Comparison of ENCODE assay signal across 8 cellular contexts in the genomic region with DNA sequence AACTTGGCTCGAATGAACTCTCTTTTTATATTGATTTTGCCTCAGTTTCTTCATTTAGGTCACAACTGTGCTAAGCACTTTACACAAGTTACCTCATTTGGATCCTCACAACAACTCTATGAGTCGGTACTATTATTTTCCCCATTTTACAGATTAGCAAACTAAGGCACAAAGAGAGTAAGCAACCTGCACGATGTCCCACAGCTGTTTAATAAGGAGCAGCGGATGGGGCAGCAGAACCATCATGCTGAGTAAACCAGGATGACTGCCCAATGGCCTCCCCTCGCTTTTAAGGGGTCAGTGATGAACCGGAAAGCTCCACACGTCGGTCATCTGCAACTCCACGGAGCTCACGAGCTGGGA. TPM values are rescaled to one million over a fixed set of nuclear protein-coding genes. Genes with fewer than 3 reads are reported as not detected.
A peak's percentile ranks its signal among the peaks of the same experiment; 100 is the strongest.
DNase-seq lines count a peak whose midpoint lies in the region; ATAC-seq and TF ChIP-seq lines count a peak whose summit lies in the region.

No MANE protein-coding gene starts in this region.

- peak overlapping the region; percentile 89 for H3K4me2 ChIP-seq in SK-N-SH

- peak overlapping the region; percentile 92 for H2AFZ ChIP-seq in SK-N-SH (ENCODE audit: low read depth)

- no peaks in the 10 kb centered on the region for H4K20me1 ChIP-seq in SK-N-SH (ENCODE audit: insufficient read depth)

- no peak for TF ChIP-seq CTCF in SK-N-SH (IDR thresholded peaks at IDR 0.05)

- WGBS in SK-N-SH (ENCODE audit: low lambda C conversion rate) = 64% methylated on average over 10 of the region's 10 CpGs

- in situ Hi-C loops in KBM-7 (cut with MboI; ENCODE audit: low pct_unique_long_range_greater_than_20kb, low sequenced_read_pairs) = no loop called here

- no peak for TF ChIP-seq RAD21 in SK-N-SH (IDR thresholded peaks at IDR 0.05; ENCODE audit: low read length)

- no peaks in the 10 kb centered on the region for H3K9me2 ChIP-seq in SK-N-SH

- peaks cover 20% of the 10 kb centered on the region for H3F3A ChIP-seq in SK-N-SH (replicated peaks; ENCODE audit: insufficient read depth)

- H3K27ac Mint-ChIP-seq in activated CD8-positive, alpha-beta T cell treated with anti-CD3 and anti-CD28 coated beads, Interleukin-2, amount 10 ng/mL, durations not matched to agents 7 days and 5 days = no peak overlapping the region
- H3K27ac Mint-ChIP-seq in immature natural killer cell = peak overlapping the region in 1 of 6 donors; percentile 28

- H3K36me3 ChIP-seq in SK-N-SH (replicated peaks in 1 of 2; ENCODE audit: control insufficient read depth in 1 of 2, insufficient read depth in 2 of 2, low read length in 1 of 2) (no peaks in the 10 kb centered on the region), stomach smooth muscle (ENCODE audit: control insufficient read depth in 2 of 2, insufficient read depth in 2 of 2, low read length in 2 of 2) (no peaks in the 10 kb centered on the region)

- peaks cover 18% of the 10 kb centered on the region for H3K27me3 Mint-ChIP-seq in activated CD8-positive, alpha-beta T cell treated with anti-CD3 and anti-CD28 coated beads, Interleukin-2, amount 10 ng/mL, durations not matched to agents 7 days and 5 days (ENCODE audit: low read depth)
- peaks cover 0 to 3% (median 2%) of the 10 kb centered on the region in 3 donors for H3K27me3 Mint-ChIP-seq in immature natural killer cell (ENCODE audit: low read depth in 3 of 3)

- H3K9me3 Mint-ChIP-seq in activated CD8-positive, alpha-beta T cell treated with anti-CD3 and anti-CD28 coated beads, Interleukin-2, amount 10 ng/mL, durations not matched to agents 7 days and 5 days (ENCODE audit: insufficient read depth) = no peaks in the 10 kb centered on the region
- no peaks in the 10 kb centered on the region for H3K9me3 Mint-ChIP-seq in immature natural killer cell

- H3K27ac ChIP-seq in SK-N-SH (ENCODE audit: low read depth in 2 of 2, low read length in 1 of 2) (peak overlapping the region in 1 of 2 experiments; percentile 56; a peak in 1 of 4 replicates), stomach smooth muscle (ENCODE audit: low read length) (no peak overlapping the region)

- no peak for ATAC-seq in SK-N-SH treated with all-trans-retinoic acid at 6 μM for 48 hours
- ATAC-seq in activated CD8-positive, alpha-beta T cell treated with anti-CD3 and anti-CD28 coated beads, Interleukin-2, amount 10 ng/mL, durations not matched to agents 7 days and 5 days = no peak
- ATAC-seq in HG03196 (IDR thresholded peaks at IDR 0.05; ENCODE audit: unreplicated experiment) = no peak
- no peak for ATAC-seq in activated CD4-positive, CD25-positive, alpha-beta regulatory T cell treated with anti-CD3 and anti-CD28 coated beads, Interleukin-2, amount 50 U/mL, for 24 hours

- H3K79me2 ChIP-seq in SK-N-SH (ENCODE audit: insufficient read depth) = peaks cover 7% of the 10 kb centered on the region; the same call in 1 of the 2 replicates

- POLR2A ChIA-PET in SK-N-SH (lab: Yijun Ruan, JAX) = interaction anchor here (0.6 to 2.1 kb wide), 2 partner anchors 12 to 115 kb away, joined by 3 to 4 read pairs; no protein-coding TSS in a partner anchor
- POLR2A ChIA-PET in activated CD8-positive, alpha-beta T cell treated with anti-CD3 and anti-CD28 coated beads, Interleukin-2, amount 10 ng/mL, durations not matched to agents 7 days and 5 days (lab: Charles Lee) = no interaction called here

- no peaks in the 10 kb centered on the region for H3K27me3 ChIP-seq in SK-N-SH (ENCODE audit: insufficient read depth)
- no peaks in the 10 kb centered on the region for H3K27me3 ChIP-seq in stomach smooth muscle (ENCODE audit: control insufficient read depth in 1 of 2, insufficient read depth in 2 of 2, low read length in 2 of 2)

- DNase-seq in SK-N-SH (no peak), immature natural killer cell (no peak), KBM-7 (no peak)
- DNase-seq in activated CD8-positive, alpha-beta T cell treated with anti-CD3 and anti-CD28 coated beads, Interleukin-2, amount 10 ng/mL, durations not matched to agents 7 days and 5 days = no peak

- H3K36me3 Mint-ChIP-seq in activated CD8-positive, alpha-beta T cell treated with anti-CD3 and anti-CD28 coated beads, Interleukin-2, amount 10 ng/mL, durations not matched to agents 7 days and 5 days (ENCODE audit: low read depth) = no peaks in the 10 kb centered on the region
- H3K36me3 Mint-ChIP-seq in immature natural killer cell = peaks cover 0 to 3% (median 0%) of the 10 kb centered on the region in 3 donors

- CTCF ChIA-PET in SK-N-SH (lab: Yijun Ruan, JAX) = interaction anchor here (1.8 kb wide), 1 partner anchor 9 kb away, joined by 10 read pairs; no protein-coding TSS in a partner anchor
- CTCF ChIA-PET in activated CD8-positive, alpha-beta T cell treated with anti-CD3 and anti-CD28 coated beads, Interleukin-2, amount 10 ng/mL, durations not matched to agents 7 days and 5 days (lab: Charles Lee) = interaction anchor here (0.9 to 2.0 kb wide), 2 partner anchors 8 to 9 kb away, joined by 3 to 7 read pairs; no protein-coding TSS in a partner anchor

- no peak for TF ChIP-seq EP300 in SK-N-SH (IDR thresholded peaks at IDR 0.05; ENCODE audit: borderline replicate concordance in 1 of 2, low read depth in 1 of 2, low read length in 1 of 2)

- peak overlapping the region; percentile 51 for H3K4me3 Mint-ChIP-seq in activated CD8-positive, alpha-beta T cell treated with anti-CD3 and anti-CD28 coated beads, Interleukin-2, amount 10 ng/mL, durations not matched to agents 7 days and 5 days
- H3K4me3 Mint-ChIP-seq in immature natural killer cell = peak overlapping the region; percentile 61 to 81 (median 65)

- H3K4me3 ChIP-seq in SK-N-SH (ENCODE audit: low read depth in 2 of 2, low read length in 1 of 2) = peak overlapping the region; percentile 70 to 71
- peak overlapping the region; percentile 75 to 93 for H3K4me3 ChIP-seq in stomach smooth muscle (ENCODE audit: low read length in 2 of 2)

- peaks cover 10% of the 10 kb centered on the region for H3K4me1 Mint-ChIP-seq in activated CD8-positive, alpha-beta T cell treated with anti-CD3 and anti-CD28 coated beads, Interleukin-2, amount 10 ng/mL, durations not matched to agents 7 days and 5 days (ENCODE audit: low read depth)
- peaks cover 6 to 27% of the 10 kb centered on the region in 2 donors for H3K4me1 Mint-ChIP-seq in immature natural killer cell

- H3K9me3 ChIP-seq in SK-N-SH (no peaks in the 10 kb centered on the region), stomach smooth muscle (ENCODE audit: control insufficient read depth in 2 of 2, low read length in 2 of 2) (no peaks in the 10 kb centered on the region)

- peaks cover 12 to 24% of the 10 kb centered on the region in 2 experiments for H3K4me1 ChIP-seq in SK-N-SH (ENCODE audit: control insufficient read depth in 1 of 2, insufficient read depth in 2 of 2, low read depth in 1 of 2, low read length in 1 of 2)
- peaks cover 10% of the 10 kb centered on the region for H3K4me1 ChIP-seq in stomach smooth muscle (ENCODE audit: control insufficient read depth, insufficient read depth, low read length)

- peak overlapping the region; percentile 76 for H3K9ac ChIP-seq in SK-N-SH
- H3K9ac ChIP-seq in stomach smooth muscle (ENCODE audit: low read length in 2 of 2) = peak overlapping the region; percentile 66 to 86

TF ChIP-seq in SK-N-SH, 30 proteins besides CTCF, POLR2A, EP300 and RAD21:
- no peak for TF ChIP-seq NRF1 (IDR thresholded peaks at IDR 0.05; ENCODE audit: low read depth, low read length)
- TF ChIP-seq ELF1 (IDR thresholded peaks at IDR 0.05) = no peak
- no peak for TF ChIP-seq MXI1 (IDR thresholded peaks at IDR 0.05; ENCODE audit: low read depth, low read length)
- no peak for TF ChIP-seq RCOR1 (IDR thresholded peaks at IDR 0.05; ENCODE audit: low read length)
- TF ChIP-seq, protein P1, sequence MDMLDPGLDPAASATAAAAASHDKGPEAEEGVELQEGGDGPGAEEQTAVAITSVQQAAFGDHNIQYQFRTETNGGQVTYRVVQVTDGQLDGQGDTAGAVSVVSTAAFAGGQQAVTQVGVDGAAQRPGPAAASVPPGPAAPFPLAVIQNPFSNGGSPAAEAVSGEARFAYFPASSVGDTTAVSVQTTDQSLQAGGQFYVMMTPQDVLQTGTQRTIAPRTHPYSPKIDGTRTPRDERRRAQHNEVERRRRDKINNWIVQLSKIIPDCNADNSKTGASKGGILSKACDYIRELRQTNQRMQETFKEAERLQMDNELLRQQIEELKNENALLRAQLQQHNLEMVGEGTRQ (IDR thresholded peaks at IDR 0.05; ENCODE audit: borderline replicate concordance, low read depth, low read length) = no peak
- no peak for TF ChIP-seq RXRA (IDR thresholded peaks at IDR 0.05; ENCODE audit: borderline replicate concordance, low read depth)

TF ChIP-seq in SK-N-SH treated with all-trans-retinoic acid at 6 μM for 48 hours, 23 proteins besides CTCF, POLR2A, EP300 and RAD21 (continues in another document):
- no peak for TF ChIP-seq ESRRG (CRISPR knock-in tag; IDR thresholded peaks at IDR 0.05)

RNA-seq across cellular contexts. Expression of a gene that starts 0.6 kb away (rescaled TPM):
- polyA plus RNA-seq in SK-N-SH (2012; rRNA removed) (3.8 and 5.3 TPM in 2 replicates), immature natural killer cell (1 to 10 TPM in 2 of 3 donors, under 1 TPM in 1; 0.62 to 1.9 (median 1.4) TPM)
- 5.6 and 6.8 TPM in 2 replicates for polyA plus RNA-seq in SK-N-SH (2012; cell fraction: cytosol; rRNA removed)
- 2.6 and 3.1 TPM in 2 replicates for polyA plus RNA-seq in SK-N-SH (2012; cell fraction: nucleus; rRNA removed)
- 1 to 10 TPM; 1.2 to 1.5 TPM for total RNA-seq in activated CD8-positive, alpha-beta T cell treated with anti-CD3 and anti-CD28 coated beads, Interleukin-2, amount 10 ng/mL, durations not matched to agents 7 days and 5 days

RNA-seq across cellular contexts. Expression of a gene that starts 38.3 kb away (rescaled TPM):
- polyA plus RNA-seq in SK-N-SH (2012; rRNA removed) = not detected in 2 replicates
- polyA plus RNA-seq in SK-N-SH (2012; cell fraction: cytosol; rRNA removed) = not detected in 2 replicates
- polyA plus RNA-seq in SK-N-SH (2012; cell fraction: nucleus; rRNA removed) = not detected in 2 replicates
- total RNA-seq in activated CD8-positive, alpha-beta T cell treated with anti-CD3 and anti-CD28 coated beads, Interleukin-2, amount 10 ng/mL, durations not matched to agents 7 days and 5 days = not detected
- not detected for polyA plus RNA-seq in immature natural killer cell
